ENCODE assay signal across 10 cellular contexts in the genomic region with DNA sequence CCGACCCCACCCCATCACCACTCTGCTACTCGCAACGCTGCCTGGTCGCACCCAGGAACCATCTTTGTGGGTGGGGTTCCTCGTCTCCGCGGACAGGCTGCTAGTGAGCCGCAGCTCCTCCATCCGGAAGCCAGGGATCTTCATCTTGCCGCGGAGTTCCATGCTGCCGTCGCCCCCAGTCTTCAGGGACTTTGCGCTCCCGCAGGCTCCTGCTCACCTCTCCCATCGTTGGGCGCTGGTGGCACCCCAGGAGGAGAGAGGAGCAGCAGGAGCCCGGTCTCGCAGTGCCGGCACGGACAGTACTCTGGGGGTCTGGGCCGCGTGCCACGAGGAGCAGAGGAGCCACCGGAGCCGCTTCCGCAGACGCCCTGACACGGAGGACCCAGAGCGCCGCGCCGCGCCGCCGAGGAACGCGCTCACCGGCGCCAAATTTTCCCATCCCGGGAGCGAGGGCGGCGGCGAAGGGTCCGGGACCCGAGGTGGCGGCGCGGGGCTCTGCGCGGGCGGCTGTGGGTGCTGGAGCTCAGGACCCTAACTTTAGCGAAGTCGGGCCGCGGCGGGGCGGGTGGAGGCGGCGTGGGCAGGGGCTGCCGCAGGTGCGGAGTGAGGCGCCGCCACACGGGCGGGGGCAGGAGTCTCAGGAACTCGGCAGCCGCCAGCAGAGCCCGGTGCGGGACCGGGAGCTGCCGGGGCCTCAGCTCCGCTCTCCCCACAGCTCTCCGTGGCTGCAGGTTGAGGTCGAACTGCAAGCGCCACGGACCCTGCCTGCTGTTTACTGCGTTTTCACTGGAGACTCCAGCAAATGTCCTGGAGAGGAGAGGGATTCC.
DNase-seq lines count a peak whose midpoint lies in the region; ATAC-seq and TF ChIP-seq lines count a peak whose summit lies in the region.
"Had no signal": no experiment of that assay in that cellular context is flagged by ENCODE, and none has a peak within 500 bp of the region (broad histone marks: within the 10 kb centered on the region; RNA-seq: fewer than 3 reads in every experiment).

No MANE protein-coding gene starts in this region.

- H3K4me3 ChIP-seq in HUES6 (ENCODE audit: low read depth, low read length): peak overlapping the region; percentile 67
- peak overlapping the region; percentile 62 for H3K4me3 ChIP-seq in fibroblast of mammary gland (ENCODE audit: control insufficient read depth, low read depth, low read length)
- H3K4me3 ChIP-seq in effector memory CD4-positive, alpha-beta T cell (ENCODE audit: insufficient read depth, low read depth, low read length, poor library complexity, severe bottlenecking): no peak overlapping the region

- H3K27ac ChIP-seq in HUES6 (ENCODE audit: low read depth, low read length): no peak overlapping the region
- no peak overlapping the region for H3K27ac ChIP-seq in effector memory CD4-positive, alpha-beta T cell (ENCODE audit: insufficient read depth, low read length, poor library complexity, severe bottlenecking)

- no peak for ATAC-seq in GM21423 (IDR thresholded peaks at IDR 0.05; ENCODE audit: unreplicated experiment)

- H3K4me1 Mint-ChIP-seq in neural crest cell: peaks cover 22% of the 10 kb centered on the region

- H3K27me3 ChIP-seq in HUES6 (ENCODE audit: control insufficient read depth, insufficient read depth, low read length): peaks cover 29% of the 10 kb centered on the region
- H3K27me3 ChIP-seq in effector memory CD4-positive, alpha-beta T cell (replicated peaks; ENCODE audit: control insufficient read depth, insufficient read depth, low read length, poor library complexity, severe bottlenecking): no peaks in the 10 kb centered on the region

- H3K27me3 Mint-ChIP-seq in neural crest cell (ENCODE audit: low read depth): peaks cover 49% of the 10 kb centered on the region

- H3K36me3 Mint-ChIP-seq in neural crest cell (ENCODE audit: low read depth): no peaks in the 10 kb centered on the region
- H3K36me3 Mint-ChIP-seq: naive B cell had no signal

- H3K27ac Mint-ChIP-seq in neural crest cell (ENCODE audit: unreplicated experiment): no peak overlapping the region
- H3K27ac Mint-ChIP-seq: stimulated activated naive CD8-positive, alpha-beta T cell treated with anti-CD3 and anti-CD28 coated beads, Interleukin-15, Interleukin-2, amounts not matched to agents 100 ng/mL and 50 ng/mL, for 24 hours had no signal

- peaks cover 4% of the 10 kb centered on the region for H3K9me3 Mint-ChIP-seq in neural crest cell

- no peaks in the 10 kb centered on the region for H3K9me3 ChIP-seq in HUES6 (ENCODE audit: control insufficient read depth, insufficient read depth, low read depth, low read length)
- no peaks in the 10 kb centered on the region for H3K9me3 ChIP-seq in effector memory CD4-positive, alpha-beta T cell (ENCODE audit: control insufficient read depth, low read length)

- H3K4me1 ChIP-seq in HUES6 (ENCODE audit: control insufficient read depth, insufficient read depth, low read length): peaks cover 32% of the 10 kb centered on the region
- H3K4me1 ChIP-seq in effector memory CD4-positive, alpha-beta T cell (ENCODE audit: control insufficient read depth, insufficient read depth, low read length, poor library complexity, severe bottlenecking): no peaks in the 10 kb centered on the region

- H3K9ac ChIP-seq in HUES6 (ENCODE audit: low read length): peak overlapping the region; percentile 56

- H3K36me3 ChIP-seq in HUES6 (ENCODE audit: control insufficient read depth, insufficient read depth, low read length): no peaks in the 10 kb centered on the region
- H3K36me3 ChIP-seq in effector memory CD4-positive, alpha-beta T cell (ENCODE audit: control insufficient read depth, insufficient read depth, low read length): no peaks in the 10 kb centered on the region

- TF ChIP-seq CTCF in fibroblast of mammary gland (conservative IDR thresholded peaks at IDR 0.05; ENCODE audit: control insufficient read depth, insufficient read depth, low read depth, low read length): no peak
- peak; percentile 20 for TF ChIP-seq CTCF in neural crest cell (conservative IDR thresholded peaks at IDR 0.05)

- H3K4me3 Mint-ChIP-seq in neural crest cell: peak overlapping the region; percentile 86
- H3K4me3 Mint-ChIP-seq: stimulated activated naive CD8-positive, alpha-beta T cell treated with anti-CD3 and anti-CD28 coated beads, Interleukin-15, Interleukin-2, amounts not matched to agents 100 ng/mL and 50 ng/mL, for 24 hours had no signal

- peak; percentile 4 for DNase-seq in Ammon's horn (ENCODE audit: low spot score)
- peak; percentile 25 for DNase-seq in fibroblast of mammary gland (ENCODE audit: low read depth)
- peak; percentile 18 for DNase-seq in neural crest cell (ENCODE audit: low read depth, low spot score)
- DNase-seq in NOMO-1 treated with DMSO at 0.1 percent for 48 hours (lab: John Stamatoyannopoulos, UW; ENCODE audit: unreplicated experiment): no peak
- DNase-seq in KG1 (lab: John Stamatoyannopoulos, UW): no peak
- DNase-seq in effector memory CD4-positive, alpha-beta T cell: no peak
- DNase-seq: naive B cell had no signal

Comparison
In these comparisons a context has a peak if more than half of its experiments do, and no peak if none do; other contexts are left out.
1. DNase-seq: peak in Ammon's horn (single experiment), fibroblast of mammary gland (single experiment) and neural crest cell (single experiment); none in NOMO-1 treated with DMSO at 0.1 percent for 48 hours (single experiment), KG1 (single experiment) and effector memory CD4-positive, alpha-beta T cell (0 of 3).